In the genomic region with DNA sequence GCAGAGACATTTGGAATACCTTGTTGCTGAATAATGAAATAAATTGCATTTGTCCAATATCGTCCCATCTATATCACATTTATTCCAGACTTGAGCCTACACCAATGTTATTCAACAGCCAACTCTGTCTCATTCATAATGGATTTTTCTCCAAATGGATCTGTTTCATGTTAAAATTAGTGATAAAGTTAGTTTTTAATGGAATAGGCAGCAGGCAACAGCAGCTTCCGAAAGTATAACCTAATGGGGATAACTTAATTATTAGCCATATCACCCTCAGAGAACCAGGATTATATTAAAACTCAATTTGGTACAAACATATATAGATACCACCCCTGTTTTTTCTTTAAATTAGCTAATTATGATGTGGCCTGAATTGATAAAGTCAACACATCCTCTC, we compare ENCODE assay signal across 21 cellular contexts.
"Had no signal": no experiment of that assay in that cellular context is flagged by ENCODE, and none has a peak within 500 bp of the region (broad histone marks: within the 10 kb centered on the region; RNA-seq: fewer than 3 reads in every experiment).

No MANE protein-coding gene starts in this region.

- ATAC-seq: foreskin keratinocyte; left colon; left ventricle myocardium superior; sciatic nerve; stimulated activated naive B cell treated with anti-CD40 and anti-IgM and Interleukin-4, amounts not matched to agents 10 μg/mL and 1 μg/mL and 100 μg/mL, for 72 hours had no signal

- H3K27ac ChIP-seq: colonic mucosa, foreskin keratinocyte, hepatocyte had no signal

- DNase-seq: colonic mucosa; dermis blood vessel endothelial cell; endodermal cell; erythroblast; foreskin keratinocyte; head of caudate nucleus; left colon; left ventricle myocardium superior; mesendoderm; naive B cell; posterior cingulate gyrus; spleen; stimulated activated CD4-positive, alpha-beta T cell treated with anti-CD3 and anti-CD28 coated beads, Interleukin-15, amount 100 ng/mL, for 24 hours; stimulated activated CD4-positive, alpha-beta T cell treated with anti-CD3 and anti-CD28 coated beads, Interleukin-1b, Interleukin-23, amount 100 ng/mL, for 48 hours; stimulated activated CD4-positive, alpha-beta T cell treated with anti-CD3 and anti-CD28 coated beads, Interleukin-4, amount 100 ng/mL, for 24 hours; stimulated activated naive B cell treated with anti-CD40 and anti-IgM and Interleukin-4, amounts not matched to agents 10 μg/mL and 1 μg/mL and 100 μg/mL, for 72 hours; trophoblast cell had no signal

- H3K36me3 ChIP-seq: colonic mucosa, spleen had no signal

- H3K27ac Mint-ChIP-seq: endodermal cell; naive B cell; stimulated activated naive B cell treated with anti-CD40 and anti-IgM and Interleukin-4, amounts not matched to agents 10 μg/mL and 1 μg/mL and 100 μg/mL, for 72 hours had no signal

- H3K9me3 Mint-ChIP-seq: endodermal cell; naive B cell; neural crest cell; stimulated activated naive B cell treated with anti-CD40 and anti-IgM and Interleukin-4, amounts not matched to agents 10 μg/mL and 1 μg/mL and 100 μg/mL, for 72 hours had no signal

- H3K4me3 Mint-ChIP-seq: endodermal cell; naive B cell; neural crest cell; stimulated activated naive B cell treated with anti-CD40 and anti-IgM and Interleukin-4, amounts not matched to agents 10 μg/mL and 1 μg/mL and 100 μg/mL, for 72 hours had no signal

- H3K9me3 ChIP-seq: colonic mucosa, spleen had no signal

- H3K4me1 ChIP-seq: colonic mucosa, foreskin keratinocyte had no signal

- H3K36me3 Mint-ChIP-seq: naive B cell; stimulated activated naive B cell treated with anti-CD40 and anti-IgM and Interleukin-4, amounts not matched to agents 10 μg/mL and 1 μg/mL and 100 μg/mL, for 72 hours had no signal

- H3K27me3 ChIP-seq: colonic mucosa, foreskin keratinocyte, hepatocyte, spleen had no signal

- H3K4me3 ChIP-seq: colonic mucosa, hepatocyte, lung, spleen had no signal

- H3K27me3 Mint-ChIP-seq: naive B cell; stimulated activated naive B cell treated with anti-CD40 and anti-IgM and Interleukin-4, amounts not matched to agents 10 μg/mL and 1 μg/mL and 100 μg/mL, for 72 hours had no signal
